In genomic region chr12:131694116-131694838, GRCh38 we compare ENCODE assay signal across 17 cellular contexts. TPM values are rescaled to one million over a fixed set of nuclear protein-coding genes. Genes with fewer than 3 reads are reported as not detected.
DNase-seq lines count a peak whose midpoint lies in the region; ATAC-seq and TF ChIP-seq lines count a peak whose summit lies in the region.
"Had no signal": no experiment of that assay in that cellular context is flagged by ENCODE, and none has a peak within 500 bp of the region (broad histone marks: within the 10 kb centered on the region; RNA-seq: fewer than 3 reads in every experiment).

No MANE protein-coding gene starts in this region.

- intact Hi-C loops in upper lobe of right lung (cut with DNase I): no loop called here

- no peaks in the 10 kb centered on the region for H3K27me3 ChIP-seq in osteoblast (ENCODE audit: insufficient read depth, low read length)
- H3K27me3 ChIP-seq in upper lobe of right lung: no peaks in the 10 kb centered on the region

- DNase-seq in GM10248 (ENCODE audit: extremely low spot score) (peak; percentile 8), SK-MEL-5 (ENCODE audit: low read depth, low spot score) (peak; percentile 57), globus pallidus (ENCODE audit: low spot score) (peak; percentile 28), osteoblast (ENCODE audit: insufficient read length, low spot score, missing footprints) (peak; percentile 21), kidney tubule cell (ENCODE audit: low spot score) (no peak), HuH-7 (ENCODE audit: low spot score) (no peak), upper lobe of right lung (no peak), ureter (ENCODE audit: low spot score) (no peak)
- DNase-seq: MG63, NCI-H1417, NCI-H1694 treated with DMSO at 0.1 percent for 48 hours, NCI-H2081 treated with DMSO at 0.1 percent for 48 hours, NCI-H446, NCI-H526, OCI-M1 had no signal

- H3K9me3 ChIP-seq in osteoblast (ENCODE audit: low read depth, low read length): no peaks in the 10 kb centered on the region
- H3K9me3 ChIP-seq in upper lobe of right lung: no peaks in the 10 kb centered on the region
- H3K9me3 ChIP-seq: MG63 had no signal

- POLR2A ChIA-PET in GM10248 (lab: Yijun Ruan, JAX): no interaction called here

- CTCF ChIA-PET in GM10248 (lab: Yijun Ruan, JAX): no interaction called here

- H2AFZ ChIP-seq in osteoblast (ENCODE audit: low read length): no peak overlapping the region

- no peak overlapping the region for H3K4me2 ChIP-seq in osteoblast (ENCODE audit: insufficient read depth, low read length)
- H3K4me2 ChIP-seq: A549 had no signal

- H3K36me3 ChIP-seq in osteoblast (ENCODE audit: insufficient read depth, low read length) (no peaks in the 10 kb centered on the region), upper lobe of right lung (no peaks in the 10 kb centered on the region)
- H3K36me3 ChIP-seq: MG63 had no signal

- in situ Hi-C loops in SK-MEL-5 (cut with HindIII; ENCODE audit: low pct_unique_long_range_greater_than_20kb, low sequenced_read_pairs): no loop called here

- H3K4me1 ChIP-seq in osteoblast (ENCODE audit: insufficient read depth, low read length) (peaks cover 3% of the 10 kb centered on the region), upper lobe of right lung (no peaks in the 10 kb centered on the region)
- H3K4me1 ChIP-seq: A549 had no signal

- H3K27ac ChIP-seq in osteoblast (ENCODE audit: low read depth, low read length) (no peak overlapping the region), upper lobe of right lung (no peak overlapping the region)
- H3K27ac ChIP-seq: A549 had no signal

- no peak for ATAC-seq in upper lobe of right lung
- ATAC-seq: Right ventricle myocardium inferior had no signal

- H4K20me1 ChIP-seq in osteoblast (ENCODE audit: insufficient read depth, low read length): no peaks in the 10 kb centered on the region

- H3K4me3 ChIP-seq in osteoblast (ENCODE audit: insufficient read depth, low read length): no peak overlapping the region
- no peak overlapping the region for H3K4me3 ChIP-seq in upper lobe of right lung
- H3K4me3 ChIP-seq: A549, MG63 had no signal

- TF ChIP-seq CTCF in GM10248 (IDR thresholded peaks at IDR 0.05; ENCODE audit: control extremely low read depth, extremely low read depth, low read depth, missing control alignments) (no peak), osteoblast (IDR thresholded peaks at IDR 0.05; ENCODE audit: extremely low read depth, low read depth, low read length) (no peak), upper lobe of right lung (IDR thresholded peaks at IDR 0.05) (no peak)

- no peaks in the 10 kb centered on the region for H3K79me2 ChIP-seq in osteoblast (ENCODE audit: insufficient read depth, low read length)

RNA-seq across cellular contexts. Expression of gene SFSWAP, which starts 16.6 kb away (rescaled TPM):
- total RNA-seq in SK-MEL-5 (2014; rRNA removed; shearing (Covaris generic)): 18.0 and 21.6 TPM in 2 replicates
- 26.9 and 34.6 TPM in 2 replicates for polyA plus RNA-seq in SK-MEL-5 (2015; cell fraction: cytosol; rRNA removed)
- polyA plus RNA-seq in SK-MEL-5 (2015; cell fraction: nucleus; rRNA removed): 241 and 257 TPM in 2 replicates
- 30.1 and 31.1 TPM in 2 replicates for total RNA-seq in osteoblast
- 51.2 TPM for total RNA-seq in upper lobe of right lung
- 59.8 TPM for total RNA-seq in ureter

Comparison
In these comparisons a context has a peak if more than half of its experiments do, and no peak if none do; other contexts are left out.
1. DNase-seq: peak in GM10248 (single experiment), SK-MEL-5 (single experiment), globus pallidus (single experiment) and osteoblast (single experiment); none in kidney tubule cell (single experiment), HuH-7 (single experiment), upper lobe of right lung (single experiment) and ureter (single experiment).